In genomic region chr4:8015512-8015911, GRCh38 we compare ENCODE assay signal across 10 cellular contexts.
A peak's percentile ranks its signal among the peaks of the same experiment; 100 is the strongest.
DNase-seq lines count a peak whose midpoint lies in the region; ATAC-seq and TF ChIP-seq lines count a peak whose summit lies in the region.
"Had no signal": no experiment of that assay in that cellular context is flagged by ENCODE, and none has a peak within 500 bp of the region (broad histone marks: within the 10 kb centered on the region; RNA-seq: fewer than 3 reads in every experiment).

No MANE protein-coding gene starts in this region.

- no peaks in the 10 kb centered on the region for H3K36me3 Mint-ChIP-seq in neural progenitor cell

- no peak overlapping the region for H3K27ac Mint-ChIP-seq in neural progenitor cell
- H3K27ac Mint-ChIP-seq: effector memory CD8-positive, alpha-beta T cell had no signal

- H3K27me3 Mint-ChIP-seq in neural progenitor cell (ENCODE audit: insufficient read depth, low read depth), result peaks cover 6% of the 10 kb centered on the region
- H3K27me3 Mint-ChIP-seq: effector memory CD8-positive, alpha-beta T cell had no signal

- no peak overlapping the region for H3K27ac ChIP-seq in neural progenitor cell

- H4K20me1 ChIP-seq in neural progenitor cell (ENCODE audit: low read depth), result no peaks in the 10 kb centered on the region

- H2AFZ ChIP-seq in neural progenitor cell (replicated peaks), result no peak overlapping the region

- ATAC-seq in GM19452 (IDR thresholded peaks at IDR 0.05; ENCODE audit: unreplicated experiment) (no peak), HG02571 (IDR thresholded peaks at IDR 0.05; ENCODE audit: unreplicated experiment) (no peak)
- ATAC-seq: effector memory CD8-positive, alpha-beta T cell had no signal

- peaks cover 34% of the 10 kb centered on the region for H3K4me1 Mint-ChIP-seq in neural progenitor cell

- H3K79me2 ChIP-seq in neural progenitor cell (ENCODE audit: low read depth), result no peaks in the 10 kb centered on the region

- no peak overlapping the region for H3K4me3 Mint-ChIP-seq in neural progenitor cell
- H3K4me3 Mint-ChIP-seq: effector memory CD8-positive, alpha-beta T cell had no signal

- peaks cover 12% of the 10 kb centered on the region for H3K4me1 ChIP-seq in neural progenitor cell

- no peak overlapping the region for H3K4me3 ChIP-seq in choroid plexus epithelial cell (ENCODE audit: low read depth, low read length)
- H3K4me3 ChIP-seq in neural progenitor cell, result no peak overlapping the region

- H3K9me3 Mint-ChIP-seq in neural progenitor cell, result no peaks in the 10 kb centered on the region
- H3K9me3 Mint-ChIP-seq: effector memory CD8-positive, alpha-beta T cell had no signal

- peak; percentile 67 for DNase-seq in GM03348 (ENCODE audit: low spot score)
- peak; percentile 27 for DNase-seq in M059J (ENCODE audit: low read depth)
- DNase-seq in choroid plexus epithelial cell (ENCODE audit: low read depth), result peak; percentile 35
- DNase-seq in neural progenitor cell (ENCODE audit: low spot score), result no peak
- DNase-seq in stimulated activated CD4-positive, alpha-beta T cell treated with anti-CD3 and anti-CD28 coated beads, Interleukin-4, amount 100 ng/mL, for 1 hour, result no peak
- no peak for DNase-seq in COLO668 (lab: John Stamatoyannopoulos, UW; ENCODE audit: unreplicated experiment)
- DNase-seq: effector memory CD8-positive, alpha-beta T cell; NCI-H526 treated with DMSO at 0.1 percent for 48 hours had no signal

- TF ChIP-seq CTCF in choroid plexus epithelial cell (conservative IDR thresholded peaks at IDR 0.05; ENCODE audit: low read depth, low read length) (peak; percentile 70), neural progenitor cell (IDR thresholded peaks at IDR 0.05) (peak; percentile 34)

- H3K36me3 ChIP-seq in neural progenitor cell, result no peaks in the 10 kb centered on the region

- H3F3A ChIP-seq in neural progenitor cell (ENCODE audit: low read depth), result no peaks in the 10 kb centered on the region

- H3K9me3 ChIP-seq in neural progenitor cell (ENCODE audit: low read depth), result no peaks in the 10 kb centered on the region

- no peaks in the 10 kb centered on the region for H3K27me3 ChIP-seq in neural progenitor cell

- H3K4me2 ChIP-seq in neural progenitor cell, result no peak overlapping the region

- no peak overlapping the region for H3K9ac ChIP-seq in neural progenitor cell

Comparison
In these comparisons a context has a peak if more than half of its experiments do, and no peak if none do; other contexts are left out.
1. DNase-seq: peak in GM03348 (single experiment), M059J (single experiment) and choroid plexus epithelial cell (single experiment); none in neural progenitor cell (single experiment), stimulated activated CD4-positive, alpha-beta T cell treated with anti-CD3 and anti-CD28 coated beads, Interleukin-4, amount 100 ng/mL, for 1 hour (single experiment) and COLO668 (single experiment).